1 cellular context compared by ENCODE assay signal in the genomic region with DNA sequence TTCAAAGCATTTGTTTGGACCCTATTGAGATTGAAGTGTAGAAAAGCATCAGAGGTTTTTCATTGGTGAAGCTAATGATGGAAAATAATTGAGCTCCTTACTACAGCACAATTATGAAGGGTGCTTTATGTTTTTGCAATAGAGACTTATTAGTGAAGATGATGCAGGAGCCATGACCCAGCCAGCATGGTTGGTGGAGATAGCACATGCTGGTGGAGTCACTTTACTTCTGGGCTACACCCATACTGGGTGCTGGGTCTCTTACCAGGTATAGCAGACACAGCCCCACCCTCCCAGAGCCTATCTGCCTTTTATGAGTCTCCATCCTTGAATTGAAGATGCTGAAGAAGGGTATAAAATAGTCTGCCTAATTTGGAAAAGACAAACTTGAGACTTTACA.
TF ChIP-seq lines count a peak whose summit lies in the region.

No MANE protein-coding gene starts in this region.

TF ChIP-seq in HepG2, 621 proteins besides CTCF, POLR2A, EP300 and RAD21:
- no peak for TF ChIP-seq PHF5A (CRISPR knock-in tag; IDR thresholded peaks at IDR 0.05; ENCODE audit: low read depth, unreplicated experiment)
- 0 out of 2 replicates have a peak, but pooled peaks have one; percentile 33 for TF ChIP-seq POLR2G (IDR thresholded peaks at IDR 0.05; ENCODE audit: low read depth, low read length)
- no peak for TF ChIP-seq SRY (CRISPR knock-in tag; IDR thresholded peaks at IDR 0.05)
- TF ChIP-seq, protein P1, sequence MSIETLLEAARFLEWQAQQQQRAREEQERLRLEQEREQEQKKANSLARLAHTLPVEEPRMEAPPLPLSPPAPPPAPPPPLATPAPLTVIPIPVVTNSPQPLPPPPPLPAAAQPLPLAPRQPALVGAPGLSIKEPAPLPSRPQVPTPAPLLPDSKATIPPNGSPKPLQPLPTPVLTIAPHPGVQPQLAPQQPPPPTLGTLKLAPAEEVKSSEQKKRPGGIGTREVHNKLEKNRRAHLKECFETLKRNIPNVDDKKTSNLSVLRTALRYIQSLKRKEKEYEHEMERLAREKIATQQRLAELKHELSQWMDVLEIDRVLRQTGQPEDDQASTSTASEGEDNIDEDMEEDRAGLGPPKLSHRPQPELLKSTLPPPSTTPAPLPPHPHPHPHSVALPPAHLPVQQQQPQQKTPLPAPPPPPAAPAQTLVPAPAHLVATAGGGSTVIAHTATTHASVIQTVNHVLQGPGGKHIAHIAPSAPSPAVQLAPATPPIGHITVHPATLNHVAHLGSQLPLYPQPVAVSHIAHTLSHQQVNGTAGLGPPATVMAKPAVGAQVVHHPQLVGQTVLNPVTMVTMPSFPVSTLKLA (IDR thresholded peaks at IDR 0.05), result peak; percentile 26; the same call in 1 of the 2 replicates
